ENCODE assay signal across 10 cellular contexts in genomic region chr9:124342402-124342945, GRCh38.
A peak's percentile ranks its signal among the peaks of the same experiment; 100 is the strongest.
DNase-seq lines count a peak whose midpoint lies in the region; ATAC-seq and TF ChIP-seq lines count a peak whose summit lies in the region.
"Had no signal": no experiment of that assay in that cellular context is flagged by ENCODE, and none has a peak within 500 bp of the region (broad histone marks: within the 10 kb centered on the region; RNA-seq: fewer than 3 reads in every experiment).

No MANE protein-coding gene starts in this region.

- no peaks in the 10 kb centered on the region for H3K4me1 ChIP-seq in duodenal mucosa (ENCODE audit: control insufficient read depth in 1 of 2, insufficient read depth in 2 of 2, low read length in 2 of 2)
- peaks cover 0 to 6% of the 10 kb centered on the region in 2 donors for H3K4me1 ChIP-seq in uterus

- no peak for TF ChIP-seq CTCF in neural crest cell (conservative IDR thresholded peaks at IDR 0.05)
- no peak for TF ChIP-seq CTCF in uterus (IDR thresholded peaks at IDR 0.05)

- H3K27me3 ChIP-seq in duodenal mucosa (ENCODE audit: control insufficient read depth in 1 of 2, insufficient read depth in 2 of 2, low read length in 2 of 2) (no peaks in the 10 kb centered on the region), uterus (no peaks in the 10 kb centered on the region)

- intact Hi-C loops in Right ventricle myocardium superior (cut with DNase I): no loop called here
- intact Hi-C loops in cardiac septum (cut with DNase I): no loop called here
- intact Hi-C loops in uterus (cut with DNase I; ENCODE audit: low total_unique reads): no loop called here

- H3K9me3 ChIP-seq in duodenal mucosa (ENCODE audit: control insufficient read depth in 1 of 2, low read length in 2 of 2) (peaks cover 0 to 1% of the 10 kb centered on the region in 2 donors), uterus (no peaks in the 10 kb centered on the region)

- peaks cover 23% of the 10 kb centered on the region for H3K4me1 Mint-ChIP-seq in neural crest cell
- peaks cover 0 to 1% of the 10 kb centered on the region in 2 donors for H3K4me1 Mint-ChIP-seq in effector memory CD8-positive, alpha-beta T cell (ENCODE audit: low read depth in 2 of 2)
- H3K4me1 Mint-ChIP-seq: activated naive CD8-positive, alpha-beta T cell treated with anti-CD3 and anti-CD28 coated beads for 36 hours had no signal

- H3K36me3 ChIP-seq in duodenal mucosa (ENCODE audit: control insufficient read depth in 1 of 2, insufficient read depth in 2 of 2, low read length in 2 of 2) (peaks cover 17 to 76% of the 10 kb centered on the region in 2 donors), uterus (no peaks in the 10 kb centered on the region)

- ATAC-seq in Right ventricle myocardium superior (ENCODE audit: poor library complexity): peak; percentile 30
- ATAC-seq in effector memory CD8-positive, alpha-beta T cell (replicated peaks): no peak
- ATAC-seq in HG03175 (IDR thresholded peaks at IDR 0.05; ENCODE audit: unreplicated experiment): no peak

- H3K27ac ChIP-seq in duodenal mucosa (ENCODE audit: low read depth, low read length) (peak overlapping the region; percentile 25), uterus (peak overlapping the region; percentile 56 to 57)

- H3K4me3 Mint-ChIP-seq in neural crest cell: peak overlapping the region; percentile 64
- H3K4me3 Mint-ChIP-seq in effector memory CD8-positive, alpha-beta T cell: no peak overlapping the region
- H3K4me3 Mint-ChIP-seq: activated naive CD8-positive, alpha-beta T cell treated with anti-CD3 and anti-CD28 coated beads for 36 hours had no signal

- no peak overlapping the region for H3K27ac Mint-ChIP-seq in neural crest cell (ENCODE audit: unreplicated experiment)
- no peak overlapping the region for H3K27ac Mint-ChIP-seq in effector memory CD8-positive, alpha-beta T cell
- H3K27ac Mint-ChIP-seq: activated naive CD8-positive, alpha-beta T cell treated with anti-CD3 and anti-CD28 coated beads for 36 hours had no signal

- TF ChIP-seq POLR2A in uterus (IDR thresholded peaks at IDR 0.05): no peak

- peaks cover 4% of the 10 kb centered on the region for H3K9me3 Mint-ChIP-seq in neural crest cell
- no peaks in the 10 kb centered on the region for H3K9me3 Mint-ChIP-seq in effector memory CD8-positive, alpha-beta T cell
- H3K9me3 Mint-ChIP-seq: activated naive CD8-positive, alpha-beta T cell treated with anti-CD3 and anti-CD28 coated beads for 36 hours had no signal

- H3K36me3 Mint-ChIP-seq in neural crest cell (ENCODE audit: low read depth): peaks cover 10% of the 10 kb centered on the region
- H3K36me3 Mint-ChIP-seq in effector memory CD8-positive, alpha-beta T cell (ENCODE audit: insufficient read depth): peaks cover 10% of the 10 kb centered on the region

- no peak overlapping the region for H3K4me3 ChIP-seq in duodenal mucosa (ENCODE audit: low read depth in 1 of 2, low read length in 2 of 2)
- H3K4me3 ChIP-seq in uterus: no peak overlapping the region

- DNase-seq in Right ventricle myocardium superior (peak; percentile 26), cardiac septum (ENCODE audit: low spot score) (no peak), neural crest cell (ENCODE audit: low read depth, low spot score) (no peak), uterus (no peak), COLO829 (ENCODE audit: low spot score) (no peak)
- no peak for DNase-seq in effector memory CD8-positive, alpha-beta T cell
- DNase-seq: activated CD4-positive, alpha-beta T cell treated with anti-CD3 and anti-CD28 coated beads, Interleukin-2, amount 50 U/mL, for 1 hour; activated naive CD8-positive, alpha-beta T cell treated with anti-CD3 and anti-CD28 coated beads for 36 hours had no signal

- no peak overlapping the region for H3K9ac ChIP-seq in duodenal mucosa (ENCODE audit: low read depth in 1 of 2, low read length in 2 of 2)

- H3K27me3 Mint-ChIP-seq in neural crest cell (ENCODE audit: low read depth): no peaks in the 10 kb centered on the region
- H3K27me3 Mint-ChIP-seq in effector memory CD8-positive, alpha-beta T cell: no peaks in the 10 kb centered on the region
- H3K27me3 Mint-ChIP-seq: activated naive CD8-positive, alpha-beta T cell treated with anti-CD3 and anti-CD28 coated beads for 36 hours had no signal
